In genomic region chr1:31585736-31586365, GRCh38 we compare ENCODE assay signal across 25 cellular contexts. TPM values are rescaled to one million over a fixed set of nuclear protein-coding genes. Genes with fewer than 3 reads are reported as not detected.
DNase-seq lines count a peak whose midpoint lies in the region; ATAC-seq and TF ChIP-seq lines count a peak whose summit lies in the region.
"Had no signal": no experiment of that assay in that cellular context is flagged by ENCODE, and none has a peak within 500 bp of the region (broad histone marks: within the 10 kb centered on the region; RNA-seq: fewer than 3 reads in every experiment).

No MANE protein-coding gene starts in this region.

- peaks cover 17% of the 10 kb centered on the region for H3K27me3 Mint-ChIP-seq in GM23338 (ENCODE audit: insufficient read depth, low read depth, poor library complexity)

- H3K9me3 ChIP-seq in osteoblast (ENCODE audit: low read depth, low read length) = no peaks in the 10 kb centered on the region
- H3K9me3 ChIP-seq in thyroid gland = no peaks in the 10 kb centered on the region
- H3K9me3 ChIP-seq in body of pancreas = no peaks in the 10 kb centered on the region

- peaks cover 17% of the 10 kb centered on the region for H3K27me3 ChIP-seq in GM23338 (ENCODE audit: insufficient read depth)
- H3K27me3 ChIP-seq in osteoblast (ENCODE audit: insufficient read depth, low read length) = no peaks in the 10 kb centered on the region
- H3K27me3 ChIP-seq in thyroid gland = no peaks in the 10 kb centered on the region
- no peaks in the 10 kb centered on the region for H3K27me3 ChIP-seq in body of pancreas
- H3K27me3 ChIP-seq: hepatocyte had no signal

- no peak for ATAC-seq in GM23338
- no peak for ATAC-seq in GM19463 (IDR thresholded peaks at IDR 0.05; ENCODE audit: unreplicated experiment)
- no peak for ATAC-seq in body of pancreas
- ATAC-seq: activated naive CD8-positive, alpha-beta T cell treated with anti-CD3 and anti-CD28 coated beads, Interleukin-2, amount 50 U/mL, for 24 hours; K562; naive thymus-derived CD8-positive, alpha-beta T cell; T-cell had no signal

- intact Hi-C loops in thyroid gland (cut with DNase I) = no loop called here
- intact Hi-C loops in body of pancreas (cut with DNase I) = no loop called here

- H4K20me1 ChIP-seq in GM23338 (replicated peaks; ENCODE audit: insufficient read depth) = peaks cover 4% of the 10 kb centered on the region; the same call in 1 of the 2 replicates
- no peaks in the 10 kb centered on the region for H4K20me1 ChIP-seq in osteoblast (ENCODE audit: insufficient read depth, low read length)

- H2AFZ ChIP-seq in GM23338 (no peak overlapping the region; the same call in 1 of the 2 replicates), osteoblast (ENCODE audit: low read length) (no peak overlapping the region)
- H2AFZ ChIP-seq: hepatocyte, parathyroid adenoma had no signal

- peaks cover 5% of the 10 kb centered on the region for H3F3A ChIP-seq in GM23338 (replicated peaks; ENCODE audit: low read depth)

- H3K9me3 Mint-ChIP-seq in GM23338 = no peaks in the 10 kb centered on the region
- H3K9me3 Mint-ChIP-seq: activated CD4-positive, alpha-beta T cell treated with anti-CD3 and anti-CD28 coated beads, Interleukin-2, amount 10 ng/mL, durations not matched to agents 24 days and 14 days; activated naive CD8-positive, alpha-beta T cell treated with anti-CD3 and anti-CD28 coated beads, Interleukin-2, amount 50 U/mL, for 24 hours; CD4-positive, alpha-beta T cell; dendritic cell treated with granulocyte-macrophage colony-stimulating factor and Interleukin-4, amounts not matched to agents 40 ng/mL and 50 ng/mL, for 4 days; naive thymus-derived CD8-positive, alpha-beta T cell; stimulated activated naive CD8-positive, alpha-beta T cell treated with anti-CD3 and anti-CD28 coated beads, Interleukin-15, Interleukin-2, amounts not matched to agents 100 ng/mL and 50 ng/mL, for 24 hours; T-cell had no signal

- peak overlapping the region; percentile 82 for H3K4me2 ChIP-seq in GM23338
- no peak overlapping the region for H3K4me2 ChIP-seq in osteoblast (ENCODE audit: insufficient read depth, low read length)
- H3K4me2 ChIP-seq: hepatocyte had no signal

- 83 to 86% methylated on average over 10 to 11 of the region's 11 CpGs for WGBS in thyroid gland, 2 donors
- 90 to 91% methylated on average over 11 of the region's 11 CpGs for WGBS in body of pancreas, 2 donors

- peak overlapping the region; percentile 57; the same call in 1 of the 2 replicates for H3K4me3 ChIP-seq in GM23338
- no peak overlapping the region for H3K4me3 ChIP-seq in coronary artery
- H3K4me3 ChIP-seq in osteoblast (ENCODE audit: insufficient read depth, low read length) = no peak overlapping the region
- no peak overlapping the region for H3K4me3 ChIP-seq in thyroid gland (replicated peaks in 1 of 3)
- no peak overlapping the region for H3K4me3 ChIP-seq in body of pancreas
- H3K4me3 ChIP-seq: hepatocyte, K562 had no signal

- H3K4me1 ChIP-seq in GM23338 (ENCODE audit: insufficient read depth) (peaks cover 39% of the 10 kb centered on the region), osteoblast (ENCODE audit: insufficient read depth, low read length) (peaks cover 36% of the 10 kb centered on the region), thyroid gland (peaks cover 62 to 77% of the 10 kb centered on the region in 2 donors), body of pancreas (peaks cover 50% of the 10 kb centered on the region)
- H3K4me1 ChIP-seq: parathyroid adenoma had no signal

- no peak for TF ChIP-seq CTCF in GM23338 (conservative IDR thresholded peaks at IDR 0.05; ENCODE audit: low read depth in 2 of 2)
- no peak for TF ChIP-seq CTCF in coronary artery (IDR thresholded peaks at IDR 0.05)
- no peak for TF ChIP-seq CTCF in osteoblast (IDR thresholded peaks at IDR 0.05; ENCODE audit: extremely low read depth, low read depth, low read length)
- TF ChIP-seq CTCF in thyroid gland (IDR thresholded peaks at IDR 0.05) = no peak
- TF ChIP-seq CTCF in body of pancreas (IDR thresholded peaks at IDR 0.05) = no peak

- H3K4me1 Mint-ChIP-seq in GM23338 = peaks cover 33% of the 10 kb centered on the region

- no peaks in the 10 kb centered on the region for H3K9me2 ChIP-seq in GM23338 (ENCODE audit: insufficient read depth)

- H3K36me3 Mint-ChIP-seq in GM23338 (ENCODE audit: low read depth) = no peaks in the 10 kb centered on the region
- H3K36me3 Mint-ChIP-seq: naive thymus-derived CD8-positive, alpha-beta T cell; T-cell had no signal

- no peak overlapping the region for H3K4me3 Mint-ChIP-seq in GM23338
- H3K4me3 Mint-ChIP-seq: activated CD4-positive, alpha-beta T cell treated with anti-CD3 and anti-CD28 coated beads, Interleukin-2, amount 10 ng/mL, durations not matched to agents 24 days and 14 days; activated naive CD8-positive, alpha-beta T cell treated with anti-CD3 and anti-CD28 coated beads, Interleukin-2, amount 50 U/mL, for 24 hours; CD4-positive, alpha-beta T cell; dendritic cell treated with granulocyte-macrophage colony-stimulating factor and Interleukin-4, amounts not matched to agents 40 ng/mL and 50 ng/mL, for 4 days; naive thymus-derived CD8-positive, alpha-beta T cell; stimulated activated naive CD8-positive, alpha-beta T cell treated with anti-CD3 and anti-CD28 coated beads, Interleukin-15, Interleukin-2, amounts not matched to agents 100 ng/mL and 50 ng/mL, for 24 hours; T-cell had no signal

- H3K27ac ChIP-seq in GM23338 (ENCODE audit: low read depth) = no peak overlapping the region
- H3K27ac ChIP-seq in coronary artery = peak overlapping the region; percentile 95 to 99
- no peak overlapping the region for H3K27ac ChIP-seq in osteoblast (ENCODE audit: low read depth, low read length)
- peak overlapping the region; percentile 14 to 91 (median 82) for H3K27ac ChIP-seq in thyroid gland
- H3K27ac ChIP-seq in body of pancreas = peak overlapping the region in 1 of 4 donors; percentile 67
- H3K27ac ChIP-seq: hepatocyte, parathyroid adenoma had no signal

- H3K79me2 ChIP-seq in GM23338 (replicated peaks; ENCODE audit: insufficient read depth) = no peaks in the 10 kb centered on the region
- no peaks in the 10 kb centered on the region for H3K79me2 ChIP-seq in osteoblast (ENCODE audit: insufficient read depth, low read length)
- H3K79me2 ChIP-seq: hepatocyte, parathyroid adenoma had no signal

- no peak overlapping the region for H3K27ac Mint-ChIP-seq in GM23338
- H3K27ac Mint-ChIP-seq: activated CD4-positive, alpha-beta T cell treated with anti-CD3 and anti-CD28 coated beads, Interleukin-2, amount 10 ng/mL, durations not matched to agents 24 days and 14 days; activated naive CD8-positive, alpha-beta T cell treated with anti-CD3 and anti-CD28 coated beads, Interleukin-2, amount 50 U/mL, for 24 hours; CD4-positive, alpha-beta T cell; dendritic cell treated with granulocyte-macrophage colony-stimulating factor and Interleukin-4, amounts not matched to agents 40 ng/mL and 50 ng/mL, for 4 days; stimulated activated naive CD8-positive, alpha-beta T cell treated with anti-CD3 and anti-CD28 coated beads, Interleukin-15, Interleukin-2, amounts not matched to agents 100 ng/mL and 50 ng/mL, for 24 hours; T-cell had no signal

- H3K36me3 ChIP-seq in GM23338 (ENCODE audit: insufficient read depth) (no peaks in the 10 kb centered on the region), osteoblast (ENCODE audit: insufficient read depth, low read length) (peaks cover 18% of the 10 kb centered on the region), thyroid gland (peaks cover 30 to 32% of the 10 kb centered on the region in 2 donors), body of pancreas (replicated peaks in 1 of 2; ENCODE audit: insufficient read depth in 1 of 2, low read depth in 2 of 2) (no peaks in the 10 kb centered on the region)

- no peak for TF ChIP-seq POLR2A in thyroid gland (IDR thresholded peaks at IDR 0.05)
- TF ChIP-seq POLR2A in body of pancreas (IDR thresholded peaks at IDR 0.05) = no peak

- DNase-seq in GM23338 (ENCODE audit: low spot score) (no peak), coronary artery (ENCODE audit: low spot score) (no peak), osteoblast (ENCODE audit: insufficient read length, low spot score, missing footprints) (peak; percentile 91), thyroid gland (no peak), activated gamma-delta T cell (lab: John Stamatoyannopoulos, UW) (no peak), body of pancreas (no peak)
- DNase-seq: activated CD4-positive, alpha-beta T cell treated with anti-CD3 and anti-CD28 coated beads, Interleukin-2, amount 10 ng/mL, durations not matched to agents 24 days and 14 days; activated naive CD8-positive, alpha-beta T cell treated with anti-CD3 and anti-CD28 coated beads, Interleukin-2, amount 50 U/mL, for 24 hours; CD4-positive, alpha-beta T cell; DMS53; H7; NCI-H1694; NCI-H2227 treated with DMSO at 0.1 percent for 48 hours; NCI-H82; SHP77 treated with DMSO at 0.1 percent for 48 hours; stimulated activated CD4-positive, alpha-beta T cell treated with anti-CD3 and anti-CD28 coated beads, Interleukin-2, amount 100 ng/mL, for 48 hours; T-cell had no signal

RNA-seq across cellular contexts. Expression of gene TINAGL1, which starts 9.5 kb away (rescaled TPM):
- 15.8 and 20.4 TPM in 2 replicates for total RNA-seq in GM23338 (2014; rRNA removed; shearing (Covaris generic))
- polyA plus RNA-seq in GM23338 (2016; fragmentation: Nextera tagmentation; extraction: Ambion mirVana) = 6.2 and 6.8 TPM in 2 replicates
- 31.5 and 50.3 TPM in 2 replicates for total RNA-seq in osteoblast
- total RNA-seq in thyroid gland = 100 to 1,000 TPM; 157 to 391 (median 227) TPM
- 100 to 1,000 TPM in 1 of 2 donors, 10 to 100 TPM in 1; 47.2 to 148 TPM for total RNA-seq in body of pancreas
- total RNA-seq: activated CD4-positive, alpha-beta T cell treated with anti-CD3 and anti-CD28 coated beads, Interleukin-2, amount 10 ng/mL, durations not matched to agents 24 days and 14 days; CD4-positive, alpha-beta T cell; naive thymus-derived CD8-positive, alpha-beta T cell had no signal
- polyA plus RNA-seq: naive thymus-derived CD8-positive, alpha-beta T cell had no signal

RNA-seq across cellular contexts. Expression of gene HCRTR1, which starts 31.6 kb away (rescaled TPM):
- total RNA-seq in GM23338 (2014; rRNA removed; shearing (Covaris generic)) = 1.0 TPM in 1 of 2 replicates, not detected in the other
- polyA plus RNA-seq in GM23338 (2016; fragmentation: Nextera tagmentation; extraction: Ambion mirVana) = 0.15 TPM in 1 of 2 replicates, not detected in the other
- total RNA-seq in osteoblast (not detected in 2 replicates), thyroid gland (1 to 10 TPM in 2 of 4 donors, under 1 TPM in 2; 0.40 to 5.6 (median 1.3) TPM), body of pancreas (not detected)
- total RNA-seq: activated CD4-positive, alpha-beta T cell treated with anti-CD3 and anti-CD28 coated beads, Interleukin-2, amount 10 ng/mL, durations not matched to agents 24 days and 14 days; CD4-positive, alpha-beta T cell; H7; hepatocyte; K562; naive thymus-derived CD8-positive, alpha-beta T cell; OCI-LY7; T-cell had no signal
- polyA plus RNA-seq: hepatocyte; K562; naive thymus-derived CD8-positive, alpha-beta T cell had no signal

RNA-seq across cellular contexts. Expression of gene PEF1, which starts 58.8 kb away (rescaled TPM):
- total RNA-seq in GM23338 (2014; rRNA removed; shearing (Covaris generic)) = 60.5 and 68.5 TPM in 2 replicates
- polyA plus RNA-seq in GM23338 (2016; fragmentation: Nextera tagmentation; extraction: Ambion mirVana) = 22.0 and 22.3 TPM in 2 replicates
- total RNA-seq in osteoblast (75.7 and 86.5 TPM in 2 replicates), thyroid gland (100 to 1,000 TPM; 180 to 355 (median 312) TPM), body of pancreas (10 to 100 TPM; 23.6 to 24.1 TPM)

Comparison
In these comparisons a context has a peak if more than half of its experiments do, and no peak if none do; other contexts are left out.
1. H3K27ac ChIP-seq: peak in coronary artery (2 of 2) and thyroid gland (3 of 3); none in GM23338 (single experiment) and osteoblast (single experiment).